16 cellular contexts compared by ENCODE assay signal in the genomic region with DNA sequence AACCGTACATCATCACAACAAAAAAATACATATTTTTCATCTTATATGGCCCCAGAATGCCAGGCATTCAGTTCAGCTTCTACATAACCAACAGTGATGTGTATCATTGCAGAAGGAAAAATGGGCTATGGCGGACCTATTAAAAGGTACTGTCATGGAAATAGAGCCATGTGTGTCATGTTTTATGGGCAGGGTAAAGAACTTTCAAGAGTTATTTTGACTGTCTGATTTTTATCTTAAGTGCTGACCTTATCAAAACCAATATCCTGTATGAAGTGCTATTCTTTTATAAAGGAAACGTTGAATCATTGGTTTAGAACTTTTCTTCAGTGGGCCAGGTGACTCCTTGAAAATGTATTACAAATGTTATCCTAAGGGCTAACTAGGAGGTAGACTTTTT.
"Had no signal": no experiment of that assay in that cellular context is flagged by ENCODE, and none has a peak within 500 bp of the region (broad histone marks: within the 10 kb centered on the region; RNA-seq: fewer than 3 reads in every experiment).

No MANE protein-coding gene starts in this region.

- H3K4me3 Mint-ChIP-seq: brain; effector memory CD8-positive, alpha-beta T cell; stimulated activated memory B cell treated with anti-CD40 and anti-IgM and Interleukin-4, amounts not matched to agents 10 μg/mL and 1 μg/mL and 100 μg/mL, for 72 hours had no signal

- H3K9me3 ChIP-seq: mucosa of descending colon, sigmoid colon, tibial nerve had no signal

- H3K27me3 Mint-ChIP-seq: brain; effector memory CD8-positive, alpha-beta T cell; naive thymus-derived CD8-positive, alpha-beta T cell; stimulated activated memory B cell treated with anti-CD40 and anti-IgM and Interleukin-4, amounts not matched to agents 10 μg/mL and 1 μg/mL and 100 μg/mL, for 72 hours had no signal

- H3K27ac ChIP-seq: sigmoid colon, tibial nerve had no signal

- H3K9me3 Mint-ChIP-seq: brain had no signal

- DNase-seq: activated CD4-positive, CD25-positive, alpha-beta regulatory T cell; activated naive CD4-positive, alpha-beta T cell; anterior cingulate cortex; caudate nucleus; effector memory CD8-positive, alpha-beta T cell; mesenchymal stem cell; mucosa of descending colon; naive thymus-derived CD8-positive, alpha-beta T cell; posterior cingulate gyrus; sigmoid colon; stimulated activated CD4-positive, alpha-beta T cell treated with anti-CD3 and anti-CD28 coated beads, Interleukin-4, amount 100 ng/mL, for 24 hours; substantia nigra; SW 1271 had no signal

- H3K4me3 ChIP-seq: mucosa of descending colon, sigmoid colon, tibial nerve had no signal

- H3K27me3 ChIP-seq: sigmoid colon, tibial nerve had no signal
